ENCODE assay signal across 21 cellular contexts in the genomic region with DNA sequence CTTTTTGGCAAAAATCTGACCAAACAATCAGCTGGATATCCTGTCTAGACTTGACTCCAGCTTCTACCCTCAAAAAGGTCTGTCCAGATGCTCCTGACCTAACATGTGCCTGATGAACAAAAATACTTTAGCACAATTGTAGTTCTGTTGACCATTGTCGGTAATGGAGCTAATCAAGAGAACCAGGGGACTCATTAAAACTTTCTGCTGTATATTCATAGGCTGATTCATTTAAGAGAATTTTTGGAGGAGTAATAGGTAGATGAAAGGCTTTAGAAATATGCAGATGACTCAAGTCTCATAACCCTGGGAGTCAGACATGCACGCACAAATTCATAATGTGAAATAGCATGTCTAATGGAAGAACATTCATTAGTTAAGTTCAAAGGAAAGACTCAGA.
A peak's percentile ranks its signal among the peaks of the same experiment; 100 is the strongest.
DNase-seq lines count a peak whose midpoint lies in the region; ATAC-seq and TF ChIP-seq lines count a peak whose summit lies in the region.
"Had no signal": no experiment of that assay in that cellular context is flagged by ENCODE, and none has a peak within 500 bp of the region (broad histone marks: within the 10 kb centered on the region; RNA-seq: fewer than 3 reads in every experiment).

No MANE protein-coding gene starts in this region.

- no peak overlapping the region for H3K4me3 ChIP-seq in RWPE2 (ENCODE audit: severe bottlenecking)
- no peak overlapping the region for H3K4me3 ChIP-seq in endodermal cell (ENCODE audit: low read length)
- H3K4me3 ChIP-seq in WERI-Rb-1 (ENCODE audit: low read depth, low read length), result no peak overlapping the region
- H3K4me3 ChIP-seq: left lung, ovary, skin epidermis, tibial artery had no signal

- TF ChIP-seq CTCF in RWPE2 (IDR thresholded peaks at IDR 0.05; ENCODE audit: poor library complexity, severe bottlenecking) (no peak), omental fat pad (IDR thresholded peaks at IDR 0.05) (no peak), endodermal cell (conservative IDR thresholded peaks at IDR 0.05) (no peak), WERI-Rb-1 (IDR thresholded peaks at IDR 0.05; ENCODE audit: low read depth, low read length) (no peak)

- H3K9me3 Mint-ChIP-seq in endodermal cell, result no peaks in the 10 kb centered on the region
- H3K9me3 Mint-ChIP-seq: IgD-negative memory B cell had no signal

- WGBS in endodermal cell (ENCODE audit: insufficient coverage in 1 of 2, insufficient read length in 1 of 2), 2 experiments, result 92 to 94% methylated on average over 2 of the region's 2 CpGs

- H3K27ac Mint-ChIP-seq in endodermal cell, result no peak overlapping the region
- H3K27ac Mint-ChIP-seq: activated CD4-positive, alpha-beta memory T cell treated with anti-CD3 and anti-CD28 coated beads for 36 hours; activated naive CD4-positive, alpha-beta T cell treated with anti-CD3 and anti-CD28 coated beads, Interleukin-2, amount 50 U/mL, for 72 hours; IgD-negative memory B cell had no signal

- H3K27me3 Mint-ChIP-seq in endodermal cell (ENCODE audit: insufficient read depth), result peaks cover 1% of the 10 kb centered on the region
- H3K27me3 Mint-ChIP-seq: activated CD4-positive, alpha-beta memory T cell treated with anti-CD3 and anti-CD28 coated beads for 36 hours had no signal

- peaks cover 7% of the 10 kb centered on the region for H3K4me1 ChIP-seq in RWPE2 (ENCODE audit: insufficient read depth, poor library complexity, severe bottlenecking)
- H3K4me1 ChIP-seq in endodermal cell (ENCODE audit: control insufficient read depth, insufficient read depth, low read length), result no peaks in the 10 kb centered on the region
- H3K4me1 ChIP-seq: left lung had no signal

- H3K36me3 ChIP-seq in RWPE2 (ENCODE audit: low read depth), result no peaks in the 10 kb centered on the region
- H3K36me3 ChIP-seq in endodermal cell (ENCODE audit: control insufficient read depth, insufficient read depth, low read length), result no peaks in the 10 kb centered on the region
- H3K36me3 ChIP-seq in WERI-Rb-1, result no peaks in the 10 kb centered on the region
- H3K36me3 ChIP-seq: left lung, ovary, tibial artery had no signal

- H3K9me3 ChIP-seq in RWPE2 (ENCODE audit: severe bottlenecking) (no peaks in the 10 kb centered on the region), endodermal cell (ENCODE audit: control insufficient read depth, low read length) (no peaks in the 10 kb centered on the region), WERI-Rb-1 (ENCODE audit: severe bottlenecking) (no peaks in the 10 kb centered on the region)
- H3K9me3 ChIP-seq: left lung, ovary, tibial artery had no signal

- no peak overlapping the region for H3K4me3 Mint-ChIP-seq in endodermal cell
- H3K4me3 Mint-ChIP-seq: activated CD4-positive, alpha-beta memory T cell treated with anti-CD3 and anti-CD28 coated beads for 36 hours; IgD-negative memory B cell had no signal

- H3K27ac ChIP-seq in RWPE2 (ENCODE audit: poor library complexity, severe bottlenecking) (peak overlapping the region; percentile 68), endodermal cell (ENCODE audit: low read depth, low read length) (no peak overlapping the region), WERI-Rb-1 (no peak overlapping the region)
- H3K27ac ChIP-seq: left lung, ovary, tibial artery had no signal

- no peaks in the 10 kb centered on the region for H3K36me3 Mint-ChIP-seq in endodermal cell (ENCODE audit: low read depth)
- H3K36me3 Mint-ChIP-seq: activated CD4-positive, alpha-beta memory T cell treated with anti-CD3 and anti-CD28 coated beads for 36 hours; activated naive CD4-positive, alpha-beta T cell treated with anti-CD3 and anti-CD28 coated beads, Interleukin-2, amount 50 U/mL, for 72 hours had no signal

- H3K9ac ChIP-seq in endodermal cell (ENCODE audit: extremely low read depth, low read length, poor library complexity, severe bottlenecking), result no peak overlapping the region

- ATAC-seq in RWPE2 (ENCODE audit: low read depth) (peak; percentile 91), esophagus mucosa (peak; percentile 94), omental fat pad (ENCODE audit: low FRiP score) (peak; percentile 90), GM21447 (IDR thresholded peaks at IDR 0.05; ENCODE audit: unreplicated experiment) (no peak)
- ATAC-seq: left lung, Panc1 had no signal

- H3K27me3 ChIP-seq in RWPE2 (ENCODE audit: insufficient read depth, poor library complexity, severe bottlenecking) (no peaks in the 10 kb centered on the region), endodermal cell (ENCODE audit: control insufficient read depth, insufficient read depth, low read length, poor library complexity, severe bottlenecking) (no peaks in the 10 kb centered on the region), WERI-Rb-1 (ENCODE audit: insufficient read depth, low read depth, severe bottlenecking) (no peaks in the 10 kb centered on the region)
- H3K27me3 ChIP-seq: left lung, ovary, tibial artery had no signal

- peak; percentile 85 for DNase-seq in EL
- no peak for DNase-seq in RWPE2 (ENCODE audit: low spot score)
- DNase-seq in omental fat pad (ENCODE audit: low spot score), result no peak
- no peak for DNase-seq in NCI-H2081 treated with DMSO at 0.1 percent for 48 hours (lab: John Stamatoyannopoulos, UW)
- DNase-seq in endodermal cell, result no peak
- no peak for DNase-seq in WERI-Rb-1
- DNase-seq: activated CD4-positive, alpha-beta memory T cell treated with anti-CD3 and anti-CD28 coated beads for 36 hours; activated T-cell treated with anti-CD3 and anti-CD28 coated beads, Interleukin-2, amount 50 U/mL, for 48 hours; C1 segment of cervical spinal cord; cerebellar nuclear complex; erythroblast; left lung; NCI-H1092; ovary; tibial artery had no signal

- H3K4me1 Mint-ChIP-seq in endodermal cell, result peaks cover 7% of the 10 kb centered on the region
